In genomic region chr20:40658509-40658908, GRCh38 we compare ENCODE assay signal across 26 cellular contexts. TPM values are rescaled to one million over a fixed set of nuclear protein-coding genes. Genes with fewer than 3 reads are reported as not detected.
"Had no signal": no experiment of that assay in that cellular context is flagged by ENCODE, and none has a peak within 500 bp of the region (broad histone marks: within the 10 kb centered on the region; RNA-seq: fewer than 3 reads in every experiment).

No MANE protein-coding gene starts in this region.

- H3K27me3 ChIP-seq: brain microvascular endothelial cell, esophagus squamous epithelium had no signal

- H3K4me3 ChIP-seq: coronary artery, esophagus squamous epithelium had no signal

- H3K27ac ChIP-seq: brain microvascular endothelial cell, coronary artery, esophagus squamous epithelium, WERI-Rb-1 had no signal

- DNase-seq: activated B cell treated with CpG ODN at 0.5 μM for 24 hours; activated CD4-positive, alpha-beta T cell treated with anti-CD3 and anti-CD28 coated beads for 48 hours; activated CD4-positive, alpha-beta T cell treated with anti-CD3 and anti-CD28 coated beads, Interleukin-2, amount 50 U/mL, for 1 hour; activated CD4-positive, alpha-beta T cell treated with anti-CD3 and anti-CD28 coated beads, Interleukin-2, amount 50 U/mL, for 48 hours; activated CD8-positive, alpha-beta memory T cell treated with anti-CD3 and anti-CD28 coated beads for 24 hours; activated CD8-positive, alpha-beta T cell treated with anti-CD3 and anti-CD28 coated beads for 36 hours; activated effector memory CD4-positive, alpha-beta T cell treated with Interleukin-2 at 50 U/mL for 16 hours; activated gamma-delta T cell treated with Interleukin-2 at 50 U/mL for 16 hours; activated naive CD4-positive, alpha-beta T cell treated with anti-CD3 and anti-CD28 coated beads, Interleukin-2, amount 50 U/mL, for 16 hours; activated naive CD4-positive, alpha-beta T cell treated with Interleukin-2 at 50 U/mL for 16 hours; activated T-cell treated with anti-CD3 and anti-CD28 coated beads, Interleukin-2, amount 50 U/mL, for 4 hours; amniotic stem cell; anterior cingulate cortex; brain microvascular endothelial cell; effector CD4-positive, alpha-beta T cell; effector memory CD8-positive, alpha-beta T cell; erythroblast; esophagus squamous epithelium; foreskin melanocyte; T-helper 1 cell; T-helper 17 cell; T1000; WERI-Rb-1 had no signal

- ATAC-seq: activated CD4-positive, CD25-positive, alpha-beta regulatory T cell treated with anti-CD3 and anti-CD28 coated beads, Interleukin-2, amount 50 U/mL, for 24 hours; activated CD8-positive, alpha-beta T cell treated with anti-CD3 and anti-CD28 coated beads for 36 hours; activated T-cell treated with anti-CD3 and anti-CD28 coated beads, Interleukin-2, amount 50 U/mL, for 4 hours; activated T-helper 17 cell treated with anti-CD3 and anti-CD28 coated beads, Interleukin-2, amount 50 U/mL, for 72 hours; effector memory CD8-positive, alpha-beta T cell; T-helper 17 cell had no signal

- H3K9me3 ChIP-seq: esophagus squamous epithelium had no signal

- H3K36me3 ChIP-seq: brain microvascular endothelial cell, esophagus squamous epithelium, WERI-Rb-1 had no signal

RNA-seq across cellular contexts. Expression of gene MAFB, which starts 30.5 kb away (rescaled TPM):
- total RNA-seq: activated CD8-positive, alpha-beta T cell treated with anti-CD3 and anti-CD28 coated beads for 36 hours; activated T-helper 17 cell treated with anti-CD3 and anti-CD28 coated beads, Interleukin-2, amount 50 U/mL, for 72 hours had no signal
